In the genomic region with DNA sequence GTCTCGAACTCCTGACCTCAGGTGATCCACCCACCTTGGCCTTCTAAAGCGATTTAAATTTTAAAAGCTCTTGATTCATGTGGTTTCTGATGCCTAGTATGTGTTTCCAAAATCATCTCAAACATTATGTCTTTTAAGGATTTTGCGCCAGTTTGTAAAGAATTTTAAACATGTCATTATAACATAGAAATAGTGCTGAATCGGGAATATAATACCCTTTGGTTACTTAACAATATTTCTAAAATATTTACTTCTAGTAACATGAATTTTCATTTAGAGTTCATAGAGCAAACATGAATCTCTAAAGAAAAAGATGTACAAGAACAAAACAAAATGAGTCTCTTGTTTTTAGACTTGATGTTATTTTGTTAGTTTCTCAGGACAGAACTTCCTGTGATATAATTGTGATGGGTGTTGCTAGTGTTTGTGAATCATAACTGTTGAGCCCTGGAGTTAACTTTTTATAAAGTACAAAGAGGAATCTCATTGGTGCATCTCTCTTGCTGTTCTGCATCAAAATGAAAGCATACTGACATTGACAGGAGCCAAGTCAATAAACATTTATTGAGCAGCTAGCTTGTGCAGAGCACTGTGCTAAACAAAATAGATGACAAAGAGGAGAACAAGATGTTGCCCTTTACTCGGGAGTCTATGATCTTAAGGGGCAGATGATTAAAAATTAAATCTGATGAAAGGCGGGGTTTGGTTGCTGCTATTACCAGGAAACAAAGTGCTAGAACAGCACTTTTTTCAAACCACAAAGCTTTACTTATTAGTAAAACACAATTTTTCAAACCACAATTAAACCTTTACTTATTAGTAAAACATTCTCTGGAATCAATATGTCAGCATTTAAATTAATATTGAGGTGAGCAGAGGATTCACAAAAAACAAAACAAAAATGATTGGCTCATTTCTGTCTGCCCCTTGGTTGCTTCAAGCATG, we compare ENCODE assay signal across 12 cellular contexts.
"Had no signal": no experiment of that assay in that cellular context is flagged by ENCODE, and none has a peak within 500 bp of the region (broad histone marks: within the 10 kb centered on the region; RNA-seq: fewer than 3 reads in every experiment).

No MANE protein-coding gene starts in this region.

- H3K4me3 ChIP-seq: heart right ventricle, left lung, right atrium auricular region, upper lobe of right lung had no signal

- H3K4me1 ChIP-seq: heart right ventricle, left lung, right atrium auricular region, upper lobe of right lung had no signal

- DNase-seq: activated CD4-positive, alpha-beta memory T cell treated with anti-CD3 and anti-CD28 coated beads, Interleukin-2, amount 10 ng/mL, durations not matched to agents 7 days and 5 days; activated CD4-positive, alpha-beta T cell treated with anti-CD3 and anti-CD28 coated beads for 36 hours; activated naive CD4-positive, alpha-beta T cell treated with anti-CD3 and anti-CD28 coated beads, Interleukin-2, amount 50 U/mL, for 16 hours; activated T-cell treated with anti-CD3 and anti-CD28 coated beads, Interleukin-2, amount 50 U/mL, for 24 hours; heart right ventricle; left lung; mammary epithelial cell; posterior cingulate gyrus; stimulated activated naive CD8-positive, alpha-beta T cell treated with anti-CD3 and anti-CD28 coated beads, Interleukin-15, amount 100 ng/mL, for 72 hours; upper lobe of right lung had no signal

- H3K27ac ChIP-seq: heart right ventricle, left lung, right atrium auricular region, upper lobe of right lung had no signal

- H3K36me3 ChIP-seq: heart right ventricle, left lung, right atrium auricular region, upper lobe of right lung had no signal

- ATAC-seq: activated CD4-positive, alpha-beta T cell treated with anti-CD3 and anti-CD28 coated beads for 36 hours; heart right ventricle; left lung; stimulated activated naive CD8-positive, alpha-beta T cell treated with anti-CD3 and anti-CD28 coated beads, Interleukin-15, amount 100 ng/mL, for 72 hours; upper lobe of right lung had no signal

- H3K9me3 ChIP-seq: heart right ventricle, left lung, right atrium auricular region, upper lobe of right lung had no signal

- H3K4me1 Mint-ChIP-seq: activated CD4-positive, alpha-beta memory T cell treated with anti-CD3 and anti-CD28 coated beads, Interleukin-2, amount 10 ng/mL, durations not matched to agents 7 days and 5 days; stimulated activated naive CD8-positive, alpha-beta T cell treated with anti-CD3 and anti-CD28 coated beads, Interleukin-15, amount 100 ng/mL, for 72 hours had no signal

- H3K4me3 Mint-ChIP-seq: activated CD4-positive, alpha-beta memory T cell treated with anti-CD3 and anti-CD28 coated beads, Interleukin-2, amount 10 ng/mL, durations not matched to agents 7 days and 5 days; activated CD4-positive, alpha-beta T cell treated with anti-CD3 and anti-CD28 coated beads for 36 hours; activated T-cell treated with anti-CD3 and anti-CD28 coated beads, Interleukin-2, amount 50 U/mL, for 24 hours; stimulated activated naive CD8-positive, alpha-beta T cell treated with anti-CD3 and anti-CD28 coated beads, Interleukin-15, amount 100 ng/mL, for 72 hours; T-helper 1 cell treated with Interleukin-12 subunit alpha and Interleukin-12 subunit beta and Interleukin-4 antibody, amounts not matched to agents 30 μg/mL and 1 μg/mL, for 36 hours had no signal

- H3K9me3 Mint-ChIP-seq: activated CD4-positive, alpha-beta memory T cell treated with anti-CD3 and anti-CD28 coated beads, Interleukin-2, amount 10 ng/mL, durations not matched to agents 7 days and 5 days; activated T-cell treated with anti-CD3 and anti-CD28 coated beads, Interleukin-2, amount 50 U/mL, for 24 hours; stimulated activated naive CD8-positive, alpha-beta T cell treated with anti-CD3 and anti-CD28 coated beads, Interleukin-15, amount 100 ng/mL, for 72 hours; T-helper 1 cell treated with Interleukin-12 subunit alpha and Interleukin-12 subunit beta and Interleukin-4 antibody, amounts not matched to agents 30 μg/mL and 1 μg/mL, for 36 hours had no signal

- H3K27me3 ChIP-seq: heart right ventricle, left lung, right atrium auricular region, upper lobe of right lung had no signal

- H3K27ac Mint-ChIP-seq: activated CD4-positive, alpha-beta memory T cell treated with anti-CD3 and anti-CD28 coated beads, Interleukin-2, amount 10 ng/mL, durations not matched to agents 7 days and 5 days; activated CD4-positive, alpha-beta T cell treated with anti-CD3 and anti-CD28 coated beads for 36 hours; activated T-cell treated with anti-CD3 and anti-CD28 coated beads, Interleukin-2, amount 50 U/mL, for 24 hours; stimulated activated naive CD8-positive, alpha-beta T cell treated with anti-CD3 and anti-CD28 coated beads, Interleukin-15, amount 100 ng/mL, for 72 hours; T-helper 1 cell treated with Interleukin-12 subunit alpha and Interleukin-12 subunit beta and Interleukin-4 antibody, amounts not matched to agents 30 μg/mL and 1 μg/mL, for 36 hours had no signal

- H3K27me3 Mint-ChIP-seq: activated CD4-positive, alpha-beta memory T cell treated with anti-CD3 and anti-CD28 coated beads, Interleukin-2, amount 10 ng/mL, durations not matched to agents 7 days and 5 days; activated CD4-positive, alpha-beta T cell treated with anti-CD3 and anti-CD28 coated beads for 36 hours; activated T-cell treated with anti-CD3 and anti-CD28 coated beads, Interleukin-2, amount 50 U/mL, for 24 hours; stimulated activated naive CD8-positive, alpha-beta T cell treated with anti-CD3 and anti-CD28 coated beads, Interleukin-15, amount 100 ng/mL, for 72 hours had no signal
